Comparison of ENCODE assay signal across 9 cellular contexts in the genomic region with DNA sequence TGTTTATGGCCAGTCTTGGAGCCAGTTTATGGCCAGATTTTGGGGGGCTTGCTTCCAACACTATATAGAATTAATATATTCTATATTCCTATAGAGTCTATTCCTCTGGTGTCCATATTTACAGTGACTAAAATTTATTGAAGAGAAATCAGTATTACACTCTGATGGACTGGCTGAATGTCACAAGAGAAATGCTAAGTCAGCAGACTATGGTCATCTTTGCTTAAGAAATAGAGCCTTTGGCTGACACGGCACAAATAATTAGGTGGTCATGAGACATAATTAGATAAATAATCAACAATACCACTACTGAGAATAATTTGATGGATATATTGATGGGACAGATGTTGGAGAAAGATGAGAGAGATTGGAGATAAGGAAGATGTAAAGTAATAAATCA.
"Had no signal": no experiment of that assay in that cellular context is flagged by ENCODE, and none has a peak within 500 bp of the region (broad histone marks: within the 10 kb centered on the region; RNA-seq: fewer than 3 reads in every experiment).

No MANE protein-coding gene starts in this region.

- FAIRE-seq: H1, H54, HTR-8/SVneo had no signal

- DNase-seq: GM23248, H9, HCEC 1CT, HFFc6, KBM-7 had no signal

- H2AFZ ChIP-seq: GM23248 had no signal

- H3K27ac ChIP-seq: GM23248, KMS-11 had no signal

- H3K4me1 Mint-ChIP-seq: H9 had no signal

- H3K4me3 Mint-ChIP-seq: H9, HFFc6 had no signal

- H3K4me3 ChIP-seq: GM23248 had no signal

- H3K27ac Mint-ChIP-seq: H9, HFFc6 had no signal

- H3K9ac ChIP-seq: GM23248, KMS-11 had no signal

- H3K4me2 ChIP-seq: KMS-11 had no signal
